12 cellular contexts compared by ENCODE assay signal in the genomic region with DNA sequence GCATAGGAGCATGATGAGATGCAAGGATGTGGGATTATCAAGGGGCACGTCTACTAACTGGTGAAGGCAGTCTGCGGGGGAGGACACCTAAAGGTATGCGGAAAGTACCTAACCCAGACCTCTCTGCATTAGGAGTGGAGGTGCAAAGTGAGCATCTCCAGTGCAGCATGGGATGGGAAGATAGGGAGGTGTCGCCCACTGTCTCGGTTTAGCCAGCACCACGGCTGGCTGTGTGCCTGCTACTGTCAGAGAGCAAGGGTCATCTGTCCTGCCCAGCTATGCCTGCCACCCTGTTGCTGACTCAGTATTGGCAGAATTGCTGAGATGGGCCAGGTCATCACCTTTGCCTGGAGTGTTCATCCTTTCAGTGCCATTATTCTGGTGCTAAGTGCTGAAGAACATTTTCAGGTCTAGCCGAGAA. TPM values are rescaled to one million over a fixed set of nuclear protein-coding genes. Genes with fewer than 3 reads are reported as not detected.
DNase-seq lines count a peak whose midpoint lies in the region; ATAC-seq, FAIRE-seq and TF ChIP-seq lines count a peak whose summit lies in the region.
"Had no signal": no experiment of that assay in that cellular context is flagged by ENCODE, and none has a peak within 500 bp of the region (broad histone marks: within the 10 kb centered on the region; RNA-seq: fewer than 3 reads in every experiment).

No MANE protein-coding gene starts in this region.

- no peak overlapping the region for H3K27ac ChIP-seq in CD8-positive, alpha-beta memory T cell (ENCODE audit: low read depth, low read length)
- peak overlapping the region in 2 of 4 donors; percentile 15 to 16 for H3K27ac ChIP-seq in gastroesophageal sphincter
- H3K27ac ChIP-seq: tibial nerve had no signal

- no peaks in the 10 kb centered on the region for H3K27me3 ChIP-seq in CD8-positive, alpha-beta memory T cell (ENCODE audit: insufficient read depth, low read length, poor library complexity, severe bottlenecking)
- no peaks in the 10 kb centered on the region for H3K27me3 ChIP-seq in gastroesophageal sphincter
- H3K27me3 ChIP-seq: breast epithelium, tibial nerve had no signal

- TF ChIP-seq CTCF in neural crest cell (conservative IDR thresholded peaks at IDR 0.05): no peak
- TF ChIP-seq CTCF in gastroesophageal sphincter (IDR thresholded peaks at IDR 0.05): no peak

- H3K36me3 ChIP-seq in CD8-positive, alpha-beta memory T cell (ENCODE audit: insufficient read depth, low read length): peaks cover 39% of the 10 kb centered on the region
- H3K36me3 ChIP-seq in gastroesophageal sphincter: peaks cover 0 to 24% of the 10 kb centered on the region in 2 donors
- H3K36me3 ChIP-seq: breast epithelium had no signal

- ATAC-seq in gastroesophageal sphincter: no peak
- ATAC-seq in HG02571 (IDR thresholded peaks at IDR 0.05; ENCODE audit: unreplicated experiment): no peak

- POLR2A ChIA-PET in CD8-positive, alpha-beta memory T cell (lab: Charles Lee): interaction anchor here (0.8 to 1.6 kb wide), 3 partner anchors 9 to 177 kb away, joined by 3 read pairs; no protein-coding TSS in a partner anchor

- DNase-seq in CD8-positive, alpha-beta memory T cell: peak; percentile 16 to 72 (median 52)
- DNase-seq in T-helper 1 cell: peak in 4 of 5 donors; percentile 32 to 44 (median 35)
- peak; percentile 80 for DNase-seq in activated naive CD4-positive, alpha-beta T cell treated with anti-CD3 and anti-CD28 coated beads for 36 hours
- DNase-seq in neural crest cell (ENCODE audit: low read depth, low spot score): no peak
- no peak for DNase-seq in islet precursor cell
- DNase-seq in frontal cortex (ENCODE audit: low spot score in 2 of 2): no peak
- DNase-seq: C1 segment of cervical spinal cord, NCI-H2171 had no signal

- H3K27me3 Mint-ChIP-seq in CD8-positive, alpha-beta memory T cell: peaks cover 0 to 1% of the 10 kb centered on the region in 2 donors
- H3K27me3 Mint-ChIP-seq in activated naive CD4-positive, alpha-beta T cell treated with anti-CD3 and anti-CD28 coated beads for 36 hours (ENCODE audit: low read depth): no peaks in the 10 kb centered on the region
- no peaks in the 10 kb centered on the region for H3K27me3 Mint-ChIP-seq in neural crest cell (ENCODE audit: low read depth)

- H3K27ac Mint-ChIP-seq in CD8-positive, alpha-beta memory T cell: peak overlapping the region; percentile 85 to 96 (median 92)
- peak overlapping the region; percentile 97 for H3K27ac Mint-ChIP-seq in activated naive CD4-positive, alpha-beta T cell treated with anti-CD3 and anti-CD28 coated beads for 36 hours
- peak overlapping the region; percentile 58 for H3K27ac Mint-ChIP-seq in neural crest cell (ENCODE audit: unreplicated experiment)

- peaks cover 96% of the 10 kb centered on the region for H3K4me1 ChIP-seq in CD8-positive, alpha-beta memory T cell (ENCODE audit: insufficient read depth, low read length)
- no peaks in the 10 kb centered on the region for H3K4me1 ChIP-seq in gastroesophageal sphincter
- H3K4me1 ChIP-seq: breast epithelium had no signal

- intact Hi-C loops in activated naive CD4-positive, alpha-beta T cell treated with anti-CD3 and anti-CD28 coated beads for 36 hours (cut with micrococcal nuclease): loop anchor here (1.0 to 5.0 kb wide), 6 partner anchors 14 to 717 kb away; no protein-coding TSS in a partner anchor

- TF ChIP-seq EP300 in gastroesophageal sphincter (IDR thresholded peaks at IDR 0.05): no peak

- no peaks in the 10 kb centered on the region for H3K9me3 Mint-ChIP-seq in CD8-positive, alpha-beta memory T cell
- H3K9me3 Mint-ChIP-seq in activated naive CD4-positive, alpha-beta T cell treated with anti-CD3 and anti-CD28 coated beads for 36 hours: no peaks in the 10 kb centered on the region
- H3K9me3 Mint-ChIP-seq in neural crest cell: no peaks in the 10 kb centered on the region

- peak overlapping the region; percentile 24 for H3K4me3 ChIP-seq in CD8-positive, alpha-beta memory T cell (ENCODE audit: low read length)
- no peak overlapping the region for H3K4me3 ChIP-seq in gastroesophageal sphincter
- H3K4me3 ChIP-seq: breast epithelium, tibial nerve had no signal

- WGBS in gastroesophageal sphincter (ENCODE audit: low coverage in 1 of 2), 2 donors: 71 to 77% methylated on average over 6 of the region's 7 CpGs

- peaks cover 29 to 74% (median 46%) of the 10 kb centered on the region in 3 donors for H3K36me3 Mint-ChIP-seq in CD8-positive, alpha-beta memory T cell
- peaks cover 57% of the 10 kb centered on the region for H3K36me3 Mint-ChIP-seq in activated naive CD4-positive, alpha-beta T cell treated with anti-CD3 and anti-CD28 coated beads for 36 hours (ENCODE audit: low read depth)
- peaks cover 23% of the 10 kb centered on the region for H3K36me3 Mint-ChIP-seq in neural crest cell (ENCODE audit: low read depth)

- FAIRE-seq in frontal cortex (lab: Jason Lieb, UNC): no peak

- TF ChIP-seq POLR2A in gastroesophageal sphincter (IDR thresholded peaks at IDR 0.05): no peak

- H3K4me1 Mint-ChIP-seq in CD8-positive, alpha-beta memory T cell: peaks cover 91 to 99% (median 98%) of the 10 kb centered on the region in 3 donors
- peaks cover 94% of the 10 kb centered on the region for H3K4me1 Mint-ChIP-seq in activated naive CD4-positive, alpha-beta T cell treated with anti-CD3 and anti-CD28 coated beads for 36 hours (ENCODE audit: low read depth)
- H3K4me1 Mint-ChIP-seq in neural crest cell: peaks cover 16% of the 10 kb centered on the region

- CTCF ChIA-PET in CD8-positive, alpha-beta memory T cell (lab: Charles Lee): interaction anchor here (1.4 to 6.8 kb wide), 6 partner anchors 9 to 245 kb away, joined by 3 to 77 read pairs (median 26); no protein-coding TSS in a partner anchor
- CTCF ChIA-PET in activated naive CD4-positive, alpha-beta T cell treated with anti-CD3 and anti-CD28 coated beads for 36 hours (lab: Charles Lee): interaction anchor here (0.9 to 8.9 kb wide), 3 partner anchors 12 to 16 kb away, joined by 3 to 109 read pairs (median 42); no protein-coding TSS in a partner anchor

- no peaks in the 10 kb centered on the region for H3K9me3 ChIP-seq in CD8-positive, alpha-beta memory T cell (ENCODE audit: low read length)
- H3K9me3 ChIP-seq in gastroesophageal sphincter: no peaks in the 10 kb centered on the region
- H3K9me3 ChIP-seq: breast epithelium, tibial nerve had no signal

- peak overlapping the region; percentile 26 to 86 (median 63) for H3K4me3 Mint-ChIP-seq in CD8-positive, alpha-beta memory T cell
- H3K4me3 Mint-ChIP-seq in activated naive CD4-positive, alpha-beta T cell treated with anti-CD3 and anti-CD28 coated beads for 36 hours: peak overlapping the region; percentile 44
- H3K4me3 Mint-ChIP-seq in neural crest cell: no peak overlapping the region

RNA-seq across cellular contexts. Expression of a gene that starts 40.1 kb away (rescaled TPM):
- 10 to 100 TPM; 28.6 to 30.1 TPM for total RNA-seq in CD8-positive, alpha-beta memory T cell
- polyA plus RNA-seq in CD8-positive, alpha-beta memory T cell: 64.2 TPM
- total RNA-seq in activated naive CD4-positive, alpha-beta T cell treated with anti-CD3 and anti-CD28 coated beads for 36 hours: 10 to 100 TPM; 32.4 to 34.2 TPM
- total RNA-seq in neural crest cell (17.0 and 17.4 TPM in 2 replicates), gastroesophageal sphincter (10 to 100 TPM; 10.2 to 13.2 (median 12.4) TPM), frontal cortex (15.5 TPM)

RNA-seq across cellular contexts. Expression of a gene that starts 40.4 kb away (rescaled TPM):
- 10 to 100 TPM; 31.7 to 32.8 TPM for total RNA-seq in CD8-positive, alpha-beta memory T cell
- polyA plus RNA-seq in CD8-positive, alpha-beta memory T cell: 29.9 TPM
- 10 to 100 TPM; 16.1 to 17.0 TPM for total RNA-seq in activated naive CD4-positive, alpha-beta T cell treated with anti-CD3 and anti-CD28 coated beads for 36 hours
- total RNA-seq in neural crest cell (31.9 and 32.1 TPM in 2 replicates), gastroesophageal sphincter (10 to 100 TPM; 31.4 to 40.0 (median 36.8) TPM), frontal cortex (20.4 TPM)

Comparison
In these comparisons a context has a peak if more than half of its experiments do, and no peak if none do; other contexts are left out.
1. DNase-seq: peak in CD8-positive, alpha-beta memory T cell (5 of 5), T-helper 1 cell (4 of 5) and activated naive CD4-positive, alpha-beta T cell treated with anti-CD3 and anti-CD28 coated beads for 36 hours (single experiment); none in neural crest cell (single experiment), islet precursor cell (single experiment) and frontal cortex (0 of 2).
2. Peak in every context shown above with its lines, with median percentiles within 50 percentile points of each other: H3K27ac Mint-ChIP-seq.